2 cellular contexts compared by ENCODE assay signal in the genomic region with DNA sequence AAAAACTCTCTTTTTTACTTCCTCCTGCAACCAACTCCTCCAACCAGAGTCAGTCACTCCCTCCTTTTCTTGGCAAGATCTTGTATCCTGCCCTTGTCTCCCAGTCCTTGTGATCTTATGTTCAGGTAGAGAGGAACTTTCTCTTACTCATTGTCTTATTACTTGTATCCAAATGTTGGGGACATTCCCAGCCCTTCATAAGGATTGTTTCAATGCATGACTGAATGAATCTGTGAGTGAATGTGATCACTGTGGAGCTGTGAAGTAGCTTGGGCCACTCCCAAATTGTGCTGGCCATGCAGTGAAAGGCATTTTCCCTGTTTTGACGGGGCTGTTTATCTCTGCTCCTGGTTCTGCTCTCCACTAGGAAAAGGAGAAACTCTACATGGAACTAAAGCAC.
TF ChIP-seq lines count a peak whose summit lies in the region.

No MANE protein-coding gene starts in this region.

TF ChIP-seq in SK-N-SH, 30 proteins besides CTCF, POLR2A, EP300 and RAD21 (continued from another document):
- TF ChIP-seq, protein P1, sequence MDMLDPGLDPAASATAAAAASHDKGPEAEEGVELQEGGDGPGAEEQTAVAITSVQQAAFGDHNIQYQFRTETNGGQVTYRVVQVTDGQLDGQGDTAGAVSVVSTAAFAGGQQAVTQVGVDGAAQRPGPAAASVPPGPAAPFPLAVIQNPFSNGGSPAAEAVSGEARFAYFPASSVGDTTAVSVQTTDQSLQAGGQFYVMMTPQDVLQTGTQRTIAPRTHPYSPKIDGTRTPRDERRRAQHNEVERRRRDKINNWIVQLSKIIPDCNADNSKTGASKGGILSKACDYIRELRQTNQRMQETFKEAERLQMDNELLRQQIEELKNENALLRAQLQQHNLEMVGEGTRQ (IDR thresholded peaks at IDR 0.05; ENCODE audit: borderline replicate concordance, low read depth, low read length): no peak
- no peak for TF ChIP-seq RXRA (IDR thresholded peaks at IDR 0.05; ENCODE audit: borderline replicate concordance, low read depth)

TF ChIP-seq in SK-N-SH treated with all-trans-retinoic acid at 6 μM for 48 hours, 23 proteins besides CTCF, POLR2A, EP300 and RAD21 (continued from another document):
- TF ChIP-seq BACH2 (CRISPR knock-in tag; IDR thresholded peaks at IDR 0.05; ENCODE audit: borderline replicate concordance): no peak
- TF ChIP-seq SNAI2 (CRISPR knock-in tag; IDR thresholded peaks at IDR 0.05): no peak
- no peak for TF ChIP-seq ZNF8 (CRISPR knock-in tag; IDR thresholded peaks at IDR 0.05)
- TF ChIP-seq, protein P2, sequence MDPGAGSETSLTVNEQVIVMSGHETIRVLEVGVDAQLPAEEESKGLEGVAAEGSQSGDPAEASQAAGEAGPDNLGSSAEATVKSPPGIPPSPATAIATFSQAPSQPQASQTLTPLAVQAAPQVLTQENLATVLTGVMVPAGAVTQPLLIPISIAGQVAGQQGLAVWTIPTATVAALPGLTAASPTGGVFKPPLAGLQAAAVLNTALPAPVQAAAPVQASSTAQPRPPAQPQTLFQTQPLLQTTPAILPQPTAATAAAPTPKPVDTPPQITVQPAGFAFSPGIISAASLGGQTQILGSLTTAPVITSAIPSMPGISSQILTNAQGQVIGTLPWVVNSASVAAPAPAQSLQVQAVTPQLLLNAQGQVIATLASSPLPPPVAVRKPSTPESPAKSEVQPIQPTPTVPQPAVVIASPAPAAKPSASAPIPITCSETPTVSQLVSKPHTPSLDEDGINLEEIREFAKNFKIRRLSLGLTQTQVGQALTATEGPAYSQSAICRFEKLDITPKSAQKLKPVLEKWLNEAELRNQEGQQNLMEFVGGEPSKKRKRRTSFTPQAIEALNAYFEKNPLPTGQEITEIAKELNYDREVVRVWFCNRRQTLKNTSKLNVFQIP (CRISPR knock-in tag; IDR thresholded peaks at IDR 0.05; ENCODE audit: borderline replicate concordance, low read depth): no peak
- TF ChIP-seq, protein P3, sequence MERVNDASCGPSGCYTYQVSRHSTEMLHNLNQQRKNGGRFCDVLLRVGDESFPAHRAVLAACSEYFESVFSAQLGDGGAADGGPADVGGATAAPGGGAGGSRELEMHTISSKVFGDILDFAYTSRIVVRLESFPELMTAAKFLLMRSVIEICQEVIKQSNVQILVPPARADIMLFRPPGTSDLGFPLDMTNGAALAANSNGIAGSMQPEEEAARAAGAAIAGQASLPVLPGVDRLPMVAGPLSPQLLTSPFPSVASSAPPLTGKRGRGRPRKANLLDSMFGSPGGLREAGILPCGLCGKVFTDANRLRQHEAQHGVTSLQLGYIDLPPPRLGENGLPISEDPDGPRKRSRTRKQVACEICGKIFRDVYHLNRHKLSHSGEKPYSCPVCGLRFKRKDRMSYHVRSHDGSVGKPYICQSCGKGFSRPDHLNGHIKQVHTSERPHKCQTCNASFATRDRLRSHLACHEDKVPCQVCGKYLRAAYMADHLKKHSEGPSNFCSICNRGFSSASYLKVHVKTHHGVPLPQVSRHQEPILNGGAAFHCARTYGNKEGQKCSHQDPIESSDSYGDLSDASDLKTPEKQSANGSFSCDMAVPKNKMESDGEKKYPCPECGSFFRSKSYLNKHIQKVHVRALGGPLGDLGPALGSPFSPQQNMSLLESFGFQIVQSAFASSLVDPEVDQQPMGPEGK (CRISPR knock-in tag; IDR thresholded peaks at IDR 0.05; ENCODE audit: borderline replicate concordance): no peak
- no peak for TF ChIP-seq CSDC2 (CRISPR knock-in tag; IDR thresholded peaks at IDR 0.05)
- TF ChIP-seq, protein P4, sequence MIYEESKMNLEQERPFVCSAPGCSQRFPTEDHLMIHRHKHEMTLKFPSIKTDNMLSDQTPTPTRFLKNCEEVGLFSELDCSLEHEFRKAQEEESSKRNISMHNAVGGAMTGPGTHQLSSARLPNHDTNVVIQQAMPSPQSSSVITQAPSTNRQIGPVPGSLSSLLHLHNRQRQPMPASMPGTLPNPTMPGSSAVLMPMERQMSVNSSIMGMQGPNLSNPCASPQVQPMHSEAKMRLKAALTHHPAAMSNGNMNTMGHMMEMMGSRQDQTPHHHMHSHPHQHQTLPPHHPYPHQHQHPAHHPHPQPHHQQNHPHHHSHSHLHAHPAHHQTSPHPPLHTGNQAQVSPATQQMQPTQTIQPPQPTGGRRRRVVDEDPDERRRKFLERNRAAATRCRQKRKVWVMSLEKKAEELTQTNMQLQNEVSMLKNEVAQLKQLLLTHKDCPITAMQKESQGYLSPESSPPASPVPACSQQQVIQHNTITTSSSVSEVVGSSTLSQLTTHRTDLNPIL (CRISPR knock-in tag; IDR thresholded peaks at IDR 0.05; ENCODE audit: low read depth): no peak
- TF ChIP-seq GLIS3 (CRISPR knock-in tag; IDR thresholded peaks at IDR 0.05): no peak
- no peak for TF ChIP-seq ESRRG (CRISPR knock-in tag; IDR thresholded peaks at IDR 0.05)
- no peak for TF ChIP-seq ZNF70 (CRISPR knock-in tag; IDR thresholded peaks at IDR 0.05)
- TF ChIP-seq ZNF565 (CRISPR knock-in tag; conservative IDR thresholded peaks at IDR 0.05; ENCODE audit: low read depth): no peak
- TF ChIP-seq, protein P5, sequence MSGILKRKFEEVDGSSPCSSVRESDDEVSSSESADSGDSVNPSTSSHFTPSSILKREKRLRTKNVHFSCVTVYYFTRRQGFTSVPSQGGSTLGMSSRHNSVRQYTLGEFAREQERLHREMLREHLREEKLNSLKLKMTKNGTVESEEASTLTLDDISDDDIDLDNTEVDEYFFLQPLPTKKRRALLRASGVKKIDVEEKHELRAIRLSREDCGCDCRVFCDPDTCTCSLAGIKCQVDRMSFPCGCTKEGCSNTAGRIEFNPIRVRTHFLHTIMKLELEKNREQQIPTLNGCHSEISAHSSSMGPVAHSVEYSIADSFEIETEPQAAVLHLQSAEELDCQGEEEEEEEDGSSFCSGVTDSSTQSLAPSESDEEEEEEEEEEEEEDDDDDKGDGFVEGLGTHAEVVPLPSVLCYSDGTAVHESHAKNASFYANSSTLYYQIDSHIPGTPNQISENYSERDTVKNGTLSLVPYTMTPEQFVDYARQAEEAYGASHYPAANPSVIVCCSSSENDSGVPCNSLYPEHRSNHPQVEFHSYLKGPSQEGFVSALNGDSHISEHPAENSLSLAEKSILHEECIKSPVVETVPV (CRISPR knock-in tag; IDR thresholded peaks at IDR 0.05): no peak
- no peak for TF ChIP-seq ZC3H10 (CRISPR knock-in tag; IDR thresholded peaks at IDR 0.05)
- TF ChIP-seq RARB (CRISPR knock-in tag; IDR thresholded peaks at IDR 0.05): no peak
TF ChIP-seq in SK-N-SH treated with all-trans-retinoic acid at 6 μM for 48 hours: peak in this region for 0.
